1 cellular context compared by ENCODE assay signal in the genomic region with DNA sequence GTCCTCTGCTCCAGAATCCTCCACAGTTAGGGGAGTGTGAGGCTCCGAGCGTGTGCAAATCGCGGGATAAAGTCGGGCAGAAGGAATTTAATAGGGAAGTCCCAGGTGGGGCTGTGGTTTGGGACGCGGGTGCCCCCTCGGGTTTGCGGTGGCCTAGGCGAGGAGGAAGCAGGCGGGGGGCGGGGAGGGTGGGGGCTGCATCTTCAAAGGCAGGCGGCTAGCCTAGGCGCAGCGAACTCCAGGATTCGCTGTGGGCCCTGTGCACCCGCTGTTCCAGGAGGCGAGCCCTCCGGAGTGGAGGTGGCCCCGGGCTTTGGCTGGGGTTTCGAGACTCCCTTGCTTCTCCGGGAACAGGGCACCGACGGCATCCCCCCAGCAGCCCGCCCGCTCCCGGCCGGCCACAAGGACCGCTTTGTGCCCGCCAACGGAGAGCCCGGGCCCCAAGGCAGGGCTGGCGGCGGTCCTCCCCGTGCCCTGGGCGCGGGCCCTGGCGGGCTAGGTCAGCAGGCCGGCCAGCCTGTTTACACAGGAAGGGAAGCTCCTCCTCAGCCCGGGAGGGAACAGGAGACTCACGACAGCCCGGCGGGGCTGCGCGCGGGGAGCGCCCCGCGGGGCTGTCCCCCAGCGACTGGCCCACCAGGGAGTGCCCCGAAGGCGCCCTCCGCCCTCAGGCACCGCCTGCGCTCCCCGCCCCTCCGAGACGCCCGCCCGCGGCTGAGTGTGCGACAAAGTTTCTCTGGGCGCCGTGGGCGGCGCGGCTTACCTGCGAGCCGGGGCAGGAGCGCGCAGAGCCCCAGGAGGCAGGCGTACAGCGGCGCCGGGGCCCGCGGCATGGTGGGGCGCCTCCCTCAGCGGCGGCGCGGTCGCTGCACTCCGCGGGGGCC.
A peak's percentile ranks its signal among the peaks of the same experiment; 100 is the strongest.
TF ChIP-seq lines count a peak whose summit lies in the region.

No MANE protein-coding gene starts in this region.

TF ChIP-seq in HepG2, 621 proteins besides CTCF, POLR2A, EP300 and RAD21 (continued from another document and continues in another):
- no peak for TF ChIP-seq SRSF9 (IDR thresholded peaks at IDR 0.05; ENCODE audit: borderline replicate concordance, insufficient read depth, low read depth, low read length, poor library complexity, severe bottlenecking)
- TF ChIP-seq, protein P1, sequence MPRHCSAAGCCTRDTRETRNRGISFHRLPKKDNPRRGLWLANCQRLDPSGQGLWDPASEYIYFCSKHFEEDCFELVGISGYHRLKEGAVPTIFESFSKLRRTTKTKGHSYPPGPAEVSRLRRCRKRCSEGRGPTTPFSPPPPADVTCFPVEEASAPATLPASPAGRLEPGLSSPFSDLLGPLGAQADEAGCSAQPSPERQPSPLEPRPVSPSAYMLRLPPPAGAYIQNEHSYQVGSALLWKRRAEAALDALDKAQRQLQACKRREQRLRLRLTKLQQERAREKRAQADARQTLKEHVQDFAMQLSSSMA (CRISPR knock-in tag; IDR thresholded peaks at IDR 0.05) = no peak
- TF ChIP-seq, protein P2, sequence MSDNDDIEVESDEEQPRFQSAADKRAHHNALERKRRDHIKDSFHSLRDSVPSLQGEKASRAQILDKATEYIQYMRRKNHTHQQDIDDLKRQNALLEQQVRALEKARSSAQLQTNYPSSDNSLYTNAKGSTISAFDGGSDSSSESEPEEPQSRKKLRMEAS (IDR thresholded peaks at IDR 0.05) = peak; percentile 75
- TF ChIP-seq, protein P3, sequence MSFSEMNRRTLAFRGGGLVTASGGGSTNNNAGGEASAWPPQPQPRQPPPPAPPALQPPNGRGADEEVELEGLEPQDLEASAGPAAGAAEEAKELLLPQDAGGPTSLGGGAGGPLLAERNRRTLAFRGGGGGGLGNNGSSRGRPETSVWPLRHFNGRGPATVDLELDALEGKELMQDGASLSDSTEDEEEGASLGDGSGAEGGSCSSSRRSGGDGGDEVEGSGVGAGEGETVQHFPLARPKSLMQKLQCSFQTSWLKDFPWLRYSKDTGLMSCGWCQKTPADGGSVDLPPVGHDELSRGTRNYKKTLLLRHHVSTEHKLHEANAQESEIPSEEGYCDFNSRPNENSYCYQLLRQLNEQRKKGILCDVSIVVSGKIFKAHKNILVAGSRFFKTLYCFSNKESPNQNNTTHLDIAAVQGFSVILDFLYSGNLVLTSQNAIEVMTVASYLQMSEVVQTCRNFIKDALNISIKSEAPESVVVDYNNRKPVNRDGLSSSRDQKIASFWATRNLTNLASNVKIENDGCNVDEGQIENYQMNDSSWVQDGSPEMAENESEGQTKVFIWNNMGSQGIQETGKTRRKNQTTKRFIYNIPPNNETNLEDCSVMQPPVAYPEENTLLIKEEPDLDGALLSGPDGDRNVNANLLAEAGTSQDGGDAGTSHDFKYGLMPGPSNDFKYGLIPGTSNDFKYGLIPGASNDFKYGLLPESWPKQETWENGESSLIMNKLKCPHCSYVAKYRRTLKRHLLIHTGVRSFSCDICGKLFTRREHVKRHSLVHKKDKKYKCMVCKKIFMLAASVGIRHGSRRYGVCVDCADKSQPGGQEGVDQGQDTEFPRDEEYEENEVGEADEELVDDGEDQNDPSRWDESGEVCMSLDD (CRISPR knock-in tag; IDR thresholded peaks at IDR 0.05; ENCODE audit: borderline replicate concordance) = no peak
- TF ChIP-seq, protein P4, sequence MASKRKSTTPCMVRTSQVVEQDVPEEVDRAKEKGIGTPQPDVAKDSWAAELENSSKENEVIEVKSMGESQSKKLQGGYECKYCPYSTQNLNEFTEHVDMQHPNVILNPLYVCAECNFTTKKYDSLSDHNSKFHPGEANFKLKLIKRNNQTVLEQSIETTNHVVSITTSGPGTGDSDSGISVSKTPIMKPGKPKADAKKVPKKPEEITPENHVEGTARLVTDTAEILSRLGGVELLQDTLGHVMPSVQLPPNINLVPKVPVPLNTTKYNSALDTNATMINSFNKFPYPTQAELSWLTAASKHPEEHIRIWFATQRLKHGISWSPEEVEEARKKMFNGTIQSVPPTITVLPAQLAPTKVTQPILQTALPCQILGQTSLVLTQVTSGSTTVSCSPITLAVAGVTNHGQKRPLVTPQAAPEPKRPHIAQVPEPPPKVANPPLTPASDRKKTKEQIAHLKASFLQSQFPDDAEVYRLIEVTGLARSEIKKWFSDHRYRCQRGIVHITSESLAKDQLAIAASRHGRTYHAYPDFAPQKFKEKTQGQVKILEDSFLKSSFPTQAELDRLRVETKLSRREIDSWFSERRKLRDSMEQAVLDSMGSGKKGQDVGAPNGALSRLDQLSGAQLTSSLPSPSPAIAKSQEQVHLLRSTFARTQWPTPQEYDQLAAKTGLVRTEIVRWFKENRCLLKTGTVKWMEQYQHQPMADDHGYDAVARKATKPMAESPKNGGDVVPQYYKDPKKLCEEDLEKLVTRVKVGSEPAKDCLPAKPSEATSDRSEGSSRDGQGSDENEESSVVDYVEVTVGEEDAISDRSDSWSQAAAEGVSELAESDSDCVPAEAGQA (IDR thresholded peaks at IDR 0.05; ENCODE audit: low read depth) = no peak
- TF ChIP-seq, protein P4 (CRISPR knock-in tag; IDR thresholded peaks at IDR 0.05; ENCODE audit: borderline replicate concordance) = no peak
- TF ChIP-seq, protein P5, sequence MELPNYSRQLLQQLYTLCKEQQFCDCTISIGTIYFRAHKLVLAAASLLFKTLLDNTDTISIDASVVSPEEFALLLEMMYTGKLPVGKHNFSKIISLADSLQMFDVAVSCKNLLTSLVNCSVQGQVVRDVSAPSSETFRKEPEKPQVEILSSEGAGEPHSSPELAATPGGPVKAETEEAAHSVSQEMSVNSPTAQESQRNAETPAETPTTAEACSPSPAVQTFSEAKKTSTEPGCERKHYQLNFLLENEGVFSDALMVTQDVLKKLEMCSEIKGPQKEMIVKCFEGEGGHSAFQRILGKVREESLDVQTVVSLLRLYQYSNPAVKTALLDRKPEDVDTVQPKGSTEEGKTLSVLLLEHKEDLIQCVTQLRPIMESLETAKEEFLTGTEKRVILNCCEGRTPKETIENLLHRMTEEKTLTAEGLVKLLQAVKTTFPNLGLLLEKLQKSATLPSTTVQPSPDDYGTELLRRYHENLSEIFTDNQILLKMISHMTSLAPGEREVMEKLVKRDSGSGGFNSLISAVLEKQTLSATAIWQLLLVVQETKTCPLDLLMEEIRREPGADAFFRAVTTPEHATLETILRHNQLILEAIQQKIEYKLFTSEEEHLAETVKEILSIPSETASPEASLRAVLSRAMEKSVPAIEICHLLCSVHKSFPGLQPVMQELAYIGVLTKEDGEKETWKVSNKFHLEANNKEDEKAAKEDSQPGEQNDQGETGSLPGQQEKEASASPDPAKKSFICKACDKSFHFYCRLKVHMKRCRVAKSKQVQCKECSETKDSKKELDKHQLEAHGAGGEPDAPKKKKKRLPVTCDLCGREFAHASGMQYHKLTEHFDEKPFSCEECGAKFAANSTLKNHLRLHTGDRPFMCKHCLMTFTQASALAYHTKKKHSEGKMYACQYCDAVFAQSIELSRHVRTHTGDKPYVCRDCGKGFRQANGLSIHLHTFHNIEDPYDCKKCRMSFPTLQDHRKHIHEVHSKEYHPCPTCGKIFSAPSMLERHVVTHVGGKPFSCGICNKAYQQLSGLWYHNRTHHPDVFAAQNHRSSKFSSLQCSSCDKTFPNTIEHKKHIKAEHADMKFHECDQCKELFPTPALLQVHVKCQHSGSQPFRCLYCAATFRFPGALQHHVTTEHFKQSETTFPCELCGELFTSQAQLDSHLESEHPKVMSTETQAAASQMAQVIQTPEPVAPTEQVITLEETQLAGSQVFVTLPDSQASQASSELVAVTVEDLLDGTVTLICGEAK (IDR thresholded peaks at IDR 0.05) = no peak
- TF ChIP-seq, protein P5 (CRISPR knock-in tag; IDR thresholded peaks at IDR 0.05) = peak; percentile 62
- no peak for TF ChIP-seq ZNF557 (CRISPR knock-in tag; IDR thresholded peaks at IDR 0.05)
- TF ChIP-seq XRCC5 (optimal IDR thresholded peaks at IDR 0.05; ENCODE audit: low read length) = no peak
- TF ChIP-seq ZZZ3 (CRISPR knock-in tag; IDR thresholded peaks at IDR 0.05; ENCODE audit: borderline replicate concordance) = 0 out of 2 replicates have a peak, but pooled peaks have one; percentile 11
- no peak for TF ChIP-seq ZNF225 (CRISPR knock-in tag; IDR thresholded peaks at IDR 0.05)
- TF ChIP-seq ZNF644 (CRISPR knock-in tag; IDR thresholded peaks at IDR 0.05; ENCODE audit: low read depth) = no peak
- TF ChIP-seq ZNF83 (CRISPR knock-in tag; IDR thresholded peaks at IDR 0.05; ENCODE audit: borderline replicate concordance) = no peak
- TF ChIP-seq, protein P6, sequence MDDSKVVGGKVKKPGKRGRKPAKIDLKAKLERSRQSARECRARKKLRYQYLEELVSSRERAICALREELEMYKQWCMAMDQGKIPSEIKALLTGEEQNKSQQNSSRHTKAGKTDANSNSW (CRISPR knock-in tag; IDR thresholded peaks at IDR 0.05; ENCODE audit: borderline replicate concordance) = no peak
- TF ChIP-seq CBX5 (CRISPR knock-in tag; IDR thresholded peaks at IDR 0.05; ENCODE audit: borderline replicate concordance) = 0 out of 2 replicates have a peak, but pooled peaks have one; percentile 55
- TF ChIP-seq RBFOX2 (IDR thresholded peaks at IDR 0.05; ENCODE audit: low read depth, low read length) = peak; percentile 87
- no peak for TF ChIP-seq WIZ (CRISPR knock-in tag; IDR thresholded peaks at IDR 0.05)
- TF ChIP-seq, protein P7, sequence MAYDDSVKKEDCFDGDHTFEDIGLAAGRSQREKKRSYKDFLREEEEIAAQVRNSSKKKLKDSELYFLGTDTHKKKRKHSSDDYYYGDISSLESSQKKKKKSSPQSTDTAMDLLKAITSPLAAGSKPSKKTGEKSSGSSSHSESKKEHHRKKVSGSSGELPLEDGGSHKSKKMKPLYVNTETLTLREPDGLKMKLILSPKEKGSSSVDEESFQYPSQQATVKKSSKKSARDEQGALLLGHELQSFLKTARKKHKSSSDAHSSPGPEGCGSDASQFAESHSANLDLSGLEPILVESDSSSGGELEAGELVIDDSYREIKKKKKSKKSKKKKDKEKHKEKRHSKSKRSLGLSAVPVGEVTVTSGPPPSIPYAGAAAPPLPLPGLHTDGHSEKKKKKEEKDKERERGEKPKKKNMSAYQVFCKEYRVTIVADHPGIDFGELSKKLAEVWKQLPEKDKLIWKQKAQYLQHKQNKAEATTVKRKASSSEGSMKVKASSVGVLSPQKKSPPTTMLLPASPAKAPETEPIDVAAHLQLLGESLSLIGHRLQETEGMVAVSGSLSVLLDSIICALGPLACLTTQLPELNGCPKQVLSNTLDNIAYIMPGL (CRISPR knock-in tag; IDR thresholded peaks at IDR 0.05; ENCODE audit: borderline replicate concordance in 1 of 2, low read depth in 1 of 2) = 0 out of 4 replicates have a peak, but pooled peaks of 1 of the 2 experiments have one; percentile 51
- 0 out of 2 replicates have a peak, but pooled peaks have one; percentile 16 for TF ChIP-seq POLR2AphosphoS5 (IDR thresholded peaks at IDR 0.05; ENCODE audit: low read depth, low read length)
- TF ChIP-seq DNMT3B (CRISPR knock-in tag; conservative IDR thresholded peaks at IDR 0.05) = 0 out of 2 replicates have a peak, but pooled peaks have one; percentile 34
- no peak for TF ChIP-seq HMGA1 (CRISPR knock-in tag; conservative IDR thresholded peaks at IDR 0.05)
- TF ChIP-seq NR3C1 (CRISPR knock-in tag; IDR thresholded peaks at IDR 0.05) = no peak
- TF ChIP-seq, protein P8, sequence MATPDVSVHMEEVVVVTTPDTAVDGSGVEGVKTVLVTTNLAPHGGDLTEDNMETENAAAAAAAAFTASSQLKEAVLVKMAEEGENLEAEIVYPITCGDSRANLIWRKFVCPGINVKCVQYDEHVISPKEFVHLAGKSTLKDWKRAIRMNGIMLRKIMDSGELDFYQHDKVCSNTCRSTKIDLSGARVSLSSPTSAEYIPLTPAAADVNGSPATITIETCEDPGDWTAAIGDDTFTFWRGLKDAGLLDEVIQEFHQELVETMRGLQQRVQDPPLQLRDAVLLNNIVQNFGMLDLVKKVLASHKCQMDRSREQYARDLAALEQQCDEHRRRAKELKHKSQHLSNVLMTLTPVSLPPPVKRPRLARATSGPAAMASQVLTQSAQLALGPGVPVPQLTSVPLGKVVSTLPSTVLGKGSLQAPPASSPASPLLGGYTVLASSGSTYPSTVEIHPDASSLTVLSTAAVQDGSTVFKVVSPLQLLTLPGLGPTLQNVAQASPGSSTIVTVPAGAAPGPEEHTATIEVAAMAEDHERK (CRISPR knock-in tag; IDR thresholded peaks at IDR 0.05; ENCODE audit: low read depth) = no peak
- TF ChIP-seq ZNF775 (CRISPR knock-in tag; IDR thresholded peaks at IDR 0.05; ENCODE audit: borderline replicate concordance) = no peak
- peak; percentile 44; the same call in 1 of the 2 replicates for TF ChIP-seq TARDBP (CRISPR knock-in tag; IDR thresholded peaks at IDR 0.05)
- peak; percentile 22; the same call in 1 of the 2 replicates for TF ChIP-seq GATAD1 (CRISPR knock-in tag; IDR thresholded peaks at IDR 0.05)
- no peak; the same call in 1 of the 2 replicates for TF ChIP-seq ZNF451 (CRISPR knock-in tag; IDR thresholded peaks at IDR 0.05)
